21 cellular contexts compared by ENCODE assay signal in the genomic region with DNA sequence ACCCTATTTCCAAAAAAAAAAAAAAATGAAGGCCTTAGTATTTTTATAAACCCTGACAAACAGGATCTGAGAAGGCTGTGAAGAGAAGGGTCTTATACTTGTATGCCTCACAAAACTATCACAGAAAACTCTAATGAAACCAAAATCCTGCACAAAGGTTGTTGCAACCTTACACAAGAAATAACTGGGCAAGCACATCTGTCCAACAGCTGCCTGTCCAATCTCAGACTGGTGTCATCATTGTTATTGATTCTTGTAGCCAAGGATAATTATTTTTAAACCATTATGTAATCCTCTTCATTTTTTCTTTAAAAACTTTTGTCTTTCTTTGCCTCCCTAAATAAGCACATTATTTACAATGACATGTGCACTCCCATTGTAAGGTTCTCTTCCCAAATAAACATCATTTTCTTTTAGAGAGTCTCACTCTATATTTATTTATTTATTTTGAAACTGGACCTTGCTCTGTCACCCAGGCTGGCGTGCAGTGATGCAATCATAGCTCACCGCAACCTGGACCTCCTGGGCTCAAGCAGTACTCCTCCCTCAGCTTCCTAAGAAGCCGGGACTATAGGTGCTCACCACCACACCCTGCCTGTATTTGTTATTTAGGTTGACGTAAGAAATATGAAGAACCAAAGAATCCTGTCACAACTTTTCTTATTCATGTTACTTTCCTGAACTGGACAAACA.
"Had no signal": no experiment of that assay in that cellular context is flagged by ENCODE, and none has a peak within 500 bp of the region (broad histone marks: within the 10 kb centered on the region; RNA-seq: fewer than 3 reads in every experiment).

No MANE protein-coding gene starts in this region.

- H3K27me3 ChIP-seq: adrenal gland, gastroesophageal sphincter, upper lobe of left lung had no signal

- H3K27ac ChIP-seq: adrenal gland, gastroesophageal sphincter, upper lobe of left lung, WERI-Rb-1 had no signal

- H3K4me3 ChIP-seq: adrenal gland, gastroesophageal sphincter, lung, upper lobe of left lung had no signal

- ATAC-seq: gastroesophageal sphincter; left cardiac atrium; naive thymus-derived CD4-positive, alpha-beta T cell; stimulated activated naive B cell treated with anti-CD40 and anti-IgM and Interleukin-4, amounts not matched to agents 10 μg/mL and 1 μg/mL and 100 μg/mL, for 72 hours; T-cell had no signal

- H3K4me1 ChIP-seq: adrenal gland, gastroesophageal sphincter, upper lobe of left lung had no signal

- DNase-seq: activated CD4-positive, alpha-beta T cell treated with anti-CD3 and anti-CD28 coated beads for 1 hour; activated gamma-delta T cell treated with Interleukin-2 at 50 U/mL for 16 hours; activated T-cell treated with anti-CD3 and anti-CD28 coated beads, Interleukin-2, amount 50 U/mL, for 1 hour; adrenal gland; central memory CD4-positive, alpha-beta T cell; dermis blood vessel endothelial cell; effector CD8-positive, alpha-beta T cell; head of caudate nucleus; islet precursor cell; left cardiac atrium; naive thymus-derived CD4-positive, alpha-beta T cell; occipital lobe; posterior cingulate gyrus; stimulated activated CD4-positive, alpha-beta T cell treated with anti-CD3 and anti-CD28 coated beads, Interleukin-2, amount 100 ng/mL, for 48 hours; stimulated activated CD8-positive, alpha-beta memory T cell treated with anti-CD3 and anti-CD28 coated beads, Interleukin-4, amount 100 ng/mL, for 48 hours; stimulated activated naive B cell treated with anti-CD40 and anti-IgM and Interleukin-4, amounts not matched to agents 10 μg/mL and 1 μg/mL and 100 μg/mL, for 72 hours; T-cell; upper lobe of left lung; WERI-Rb-1 had no signal

- H3K9me3 ChIP-seq: adrenal gland, gastroesophageal sphincter, upper lobe of left lung had no signal

- H3K36me3 ChIP-seq: adrenal gland, gastroesophageal sphincter, upper lobe of left lung, WERI-Rb-1 had no signal
